1 cellular context compared by ENCODE assay signal in the genomic region with DNA sequence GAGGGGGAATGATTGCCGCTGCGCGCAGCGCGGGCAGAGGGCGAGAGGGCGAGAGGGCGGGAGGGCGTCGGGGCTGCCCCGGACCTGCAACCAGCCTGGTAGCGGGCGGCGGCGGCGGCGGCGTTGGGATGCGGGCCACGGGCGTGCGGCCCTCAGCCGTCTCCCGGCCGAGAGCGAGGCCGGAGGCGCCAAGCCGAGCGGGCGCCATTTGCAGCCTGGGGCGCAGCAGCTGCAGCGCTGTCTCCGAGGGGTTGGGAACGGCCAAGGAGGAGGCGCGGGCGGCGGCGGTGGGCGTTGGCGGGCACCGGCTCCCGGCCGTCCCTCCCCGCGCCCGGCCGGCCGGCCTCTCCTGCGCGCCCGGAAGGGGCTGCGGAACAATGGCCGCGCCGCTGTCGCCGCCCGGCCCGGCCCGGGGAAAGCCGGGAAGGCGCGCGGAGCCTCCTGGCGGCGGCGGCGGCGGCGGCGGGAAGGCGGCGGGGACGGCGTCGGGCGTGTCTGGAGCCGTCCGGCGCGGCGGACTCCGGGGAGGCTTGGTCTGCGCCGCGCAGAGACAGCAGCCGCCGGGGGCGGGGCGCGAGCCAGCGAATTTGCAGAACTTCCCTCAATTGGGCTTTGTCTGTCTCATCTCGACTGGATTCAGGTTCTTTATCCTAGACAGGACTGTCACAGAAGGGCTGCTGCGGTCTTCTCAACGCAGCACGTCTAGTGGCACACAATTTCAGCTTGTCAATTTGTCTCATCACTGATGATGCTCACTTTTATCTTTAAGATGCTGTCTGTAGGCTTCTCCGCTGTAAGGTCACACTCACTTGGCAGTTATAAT.
A peak's percentile ranks its signal among the peaks of the same experiment; 100 is the strongest.
TF ChIP-seq lines count a peak whose summit lies in the region.

No MANE protein-coding gene starts in this region.

TF ChIP-seq in K562, 482 proteins besides CTCF, POLR2A, EP300 and RAD21 (continued from another document and continues in another):
- TF ChIP-seq, protein P1, sequence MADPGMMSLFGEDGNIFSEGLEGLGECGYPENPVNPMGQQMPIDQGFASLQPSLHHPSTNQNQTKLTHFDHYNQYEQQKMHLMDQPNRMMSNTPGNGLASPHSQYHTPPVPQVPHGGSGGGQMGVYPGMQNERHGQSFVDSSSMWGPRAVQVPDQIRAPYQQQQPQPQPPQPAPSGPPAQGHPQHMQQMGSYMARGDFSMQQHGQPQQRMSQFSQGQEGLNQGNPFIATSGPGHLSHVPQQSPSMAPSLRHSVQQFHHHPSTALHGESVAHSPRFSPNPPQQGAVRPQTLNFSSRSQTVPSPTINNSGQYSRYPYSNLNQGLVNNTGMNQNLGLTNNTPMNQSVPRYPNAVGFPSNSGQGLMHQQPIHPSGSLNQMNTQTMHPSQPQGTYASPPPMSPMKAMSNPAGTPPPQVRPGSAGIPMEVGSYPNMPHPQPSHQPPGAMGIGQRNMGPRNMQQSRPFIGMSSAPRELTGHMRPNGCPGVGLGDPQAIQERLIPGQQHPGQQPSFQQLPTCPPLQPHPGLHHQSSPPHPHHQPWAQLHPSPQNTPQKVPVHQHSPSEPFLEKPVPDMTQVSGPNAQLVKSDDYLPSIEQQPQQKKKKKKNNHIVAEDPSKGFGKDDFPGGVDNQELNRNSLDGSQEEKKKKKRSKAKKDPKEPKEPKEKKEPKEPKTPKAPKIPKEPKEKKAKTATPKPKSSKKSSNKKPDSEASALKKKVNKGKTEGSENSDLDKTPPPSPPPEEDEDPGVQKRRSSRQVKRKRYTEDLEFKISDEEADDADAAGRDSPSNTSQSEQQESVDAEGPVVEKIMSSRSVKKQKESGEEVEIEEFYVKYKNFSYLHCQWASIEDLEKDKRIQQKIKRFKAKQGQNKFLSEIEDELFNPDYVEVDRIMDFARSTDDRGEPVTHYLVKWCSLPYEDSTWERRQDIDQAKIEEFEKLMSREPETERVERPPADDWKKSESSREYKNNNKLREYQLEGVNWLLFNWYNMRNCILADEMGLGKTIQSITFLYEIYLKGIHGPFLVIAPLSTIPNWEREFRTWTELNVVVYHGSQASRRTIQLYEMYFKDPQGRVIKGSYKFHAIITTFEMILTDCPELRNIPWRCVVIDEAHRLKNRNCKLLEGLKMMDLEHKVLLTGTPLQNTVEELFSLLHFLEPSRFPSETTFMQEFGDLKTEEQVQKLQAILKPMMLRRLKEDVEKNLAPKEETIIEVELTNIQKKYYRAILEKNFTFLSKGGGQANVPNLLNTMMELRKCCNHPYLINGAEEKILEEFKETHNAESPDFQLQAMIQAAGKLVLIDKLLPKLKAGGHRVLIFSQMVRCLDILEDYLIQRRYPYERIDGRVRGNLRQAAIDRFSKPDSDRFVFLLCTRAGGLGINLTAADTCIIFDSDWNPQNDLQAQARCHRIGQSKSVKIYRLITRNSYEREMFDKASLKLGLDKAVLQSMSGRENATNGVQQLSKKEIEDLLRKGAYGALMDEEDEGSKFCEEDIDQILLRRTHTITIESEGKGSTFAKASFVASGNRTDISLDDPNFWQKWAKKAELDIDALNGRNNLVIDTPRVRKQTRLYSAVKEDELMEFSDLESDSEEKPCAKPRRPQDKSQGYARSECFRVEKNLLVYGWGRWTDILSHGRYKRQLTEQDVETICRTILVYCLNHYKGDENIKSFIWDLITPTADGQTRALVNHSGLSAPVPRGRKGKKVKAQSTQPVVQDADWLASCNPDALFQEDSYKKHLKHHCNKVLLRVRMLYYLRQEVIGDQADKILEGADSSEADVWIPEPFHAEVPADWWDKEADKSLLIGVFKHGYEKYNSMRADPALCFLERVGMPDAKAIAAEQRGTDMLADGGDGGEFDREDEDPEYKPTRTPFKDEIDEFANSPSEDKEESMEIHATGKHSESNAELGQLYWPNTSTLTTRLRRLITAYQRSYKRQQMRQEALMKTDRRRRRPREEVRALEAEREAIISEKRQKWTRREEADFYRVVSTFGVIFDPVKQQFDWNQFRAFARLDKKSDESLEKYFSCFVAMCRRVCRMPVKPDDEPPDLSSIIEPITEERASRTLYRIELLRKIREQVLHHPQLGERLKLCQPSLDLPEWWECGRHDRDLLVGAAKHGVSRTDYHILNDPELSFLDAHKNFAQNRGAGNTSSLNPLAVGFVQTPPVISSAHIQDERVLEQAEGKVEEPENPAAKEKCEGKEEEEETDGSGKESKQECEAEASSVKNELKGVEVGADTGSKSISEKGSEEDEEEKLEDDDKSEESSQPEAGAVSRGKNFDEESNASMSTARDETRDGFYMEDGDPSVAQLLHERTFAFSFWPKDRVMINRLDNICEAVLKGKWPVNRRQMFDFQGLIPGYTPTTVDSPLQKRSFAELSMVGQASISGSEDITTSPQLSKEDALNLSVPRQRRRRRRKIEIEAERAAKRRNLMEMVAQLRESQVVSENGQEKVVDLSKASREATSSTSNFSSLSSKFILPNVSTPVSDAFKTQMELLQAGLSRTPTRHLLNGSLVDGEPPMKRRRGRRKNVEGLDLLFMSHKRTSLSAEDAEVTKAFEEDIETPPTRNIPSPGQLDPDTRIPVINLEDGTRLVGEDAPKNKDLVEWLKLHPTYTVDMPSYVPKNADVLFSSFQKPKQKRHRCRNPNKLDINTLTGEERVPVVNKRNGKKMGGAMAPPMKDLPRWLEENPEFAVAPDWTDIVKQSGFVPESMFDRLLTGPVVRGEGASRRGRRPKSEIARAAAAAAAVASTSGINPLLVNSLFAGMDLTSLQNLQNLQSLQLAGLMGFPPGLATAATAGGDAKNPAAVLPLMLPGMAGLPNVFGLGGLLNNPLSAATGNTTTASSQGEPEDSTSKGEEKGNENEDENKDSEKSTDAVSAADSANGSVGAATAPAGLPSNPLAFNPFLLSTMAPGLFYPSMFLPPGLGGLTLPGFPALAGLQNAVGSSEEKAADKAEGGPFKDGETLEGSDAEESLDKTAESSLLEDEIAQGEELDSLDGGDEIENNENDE (IDR thresholded peaks at IDR 0.05; ENCODE audit: low read depth, low read length): no peak
- TF ChIP-seq STAT5B (CRISPR knock-in tag; IDR thresholded peaks at IDR 0.05) (no peak), ZNF224 (CRISPR knock-in tag; IDR thresholded peaks at IDR 0.05) (no peak), ESRRA (IDR thresholded peaks at IDR 0.05; ENCODE audit: borderline replicate concordance, low read depth) (no peak), NR2F6 (CRISPR knock-in tag; IDR thresholded peaks at IDR 0.05) (peak; percentile 21; the same call in 1 of the 2 replicates), FOXM1 (IDR thresholded peaks at IDR 0.05; ENCODE audit: low read depth) (no peak), FOXM1 (CRISPR knock-in tag; IDR thresholded peaks at IDR 0.05; ENCODE audit: low read depth) (no peak), POLR2B (IDR thresholded peaks at IDR 0.05; ENCODE audit: low read depth, partially characterized antibody) (no peak), TEAD2 (tag; IDR thresholded peaks at IDR 0.05) (no peak)
- TF ChIP-seq, protein P2, sequence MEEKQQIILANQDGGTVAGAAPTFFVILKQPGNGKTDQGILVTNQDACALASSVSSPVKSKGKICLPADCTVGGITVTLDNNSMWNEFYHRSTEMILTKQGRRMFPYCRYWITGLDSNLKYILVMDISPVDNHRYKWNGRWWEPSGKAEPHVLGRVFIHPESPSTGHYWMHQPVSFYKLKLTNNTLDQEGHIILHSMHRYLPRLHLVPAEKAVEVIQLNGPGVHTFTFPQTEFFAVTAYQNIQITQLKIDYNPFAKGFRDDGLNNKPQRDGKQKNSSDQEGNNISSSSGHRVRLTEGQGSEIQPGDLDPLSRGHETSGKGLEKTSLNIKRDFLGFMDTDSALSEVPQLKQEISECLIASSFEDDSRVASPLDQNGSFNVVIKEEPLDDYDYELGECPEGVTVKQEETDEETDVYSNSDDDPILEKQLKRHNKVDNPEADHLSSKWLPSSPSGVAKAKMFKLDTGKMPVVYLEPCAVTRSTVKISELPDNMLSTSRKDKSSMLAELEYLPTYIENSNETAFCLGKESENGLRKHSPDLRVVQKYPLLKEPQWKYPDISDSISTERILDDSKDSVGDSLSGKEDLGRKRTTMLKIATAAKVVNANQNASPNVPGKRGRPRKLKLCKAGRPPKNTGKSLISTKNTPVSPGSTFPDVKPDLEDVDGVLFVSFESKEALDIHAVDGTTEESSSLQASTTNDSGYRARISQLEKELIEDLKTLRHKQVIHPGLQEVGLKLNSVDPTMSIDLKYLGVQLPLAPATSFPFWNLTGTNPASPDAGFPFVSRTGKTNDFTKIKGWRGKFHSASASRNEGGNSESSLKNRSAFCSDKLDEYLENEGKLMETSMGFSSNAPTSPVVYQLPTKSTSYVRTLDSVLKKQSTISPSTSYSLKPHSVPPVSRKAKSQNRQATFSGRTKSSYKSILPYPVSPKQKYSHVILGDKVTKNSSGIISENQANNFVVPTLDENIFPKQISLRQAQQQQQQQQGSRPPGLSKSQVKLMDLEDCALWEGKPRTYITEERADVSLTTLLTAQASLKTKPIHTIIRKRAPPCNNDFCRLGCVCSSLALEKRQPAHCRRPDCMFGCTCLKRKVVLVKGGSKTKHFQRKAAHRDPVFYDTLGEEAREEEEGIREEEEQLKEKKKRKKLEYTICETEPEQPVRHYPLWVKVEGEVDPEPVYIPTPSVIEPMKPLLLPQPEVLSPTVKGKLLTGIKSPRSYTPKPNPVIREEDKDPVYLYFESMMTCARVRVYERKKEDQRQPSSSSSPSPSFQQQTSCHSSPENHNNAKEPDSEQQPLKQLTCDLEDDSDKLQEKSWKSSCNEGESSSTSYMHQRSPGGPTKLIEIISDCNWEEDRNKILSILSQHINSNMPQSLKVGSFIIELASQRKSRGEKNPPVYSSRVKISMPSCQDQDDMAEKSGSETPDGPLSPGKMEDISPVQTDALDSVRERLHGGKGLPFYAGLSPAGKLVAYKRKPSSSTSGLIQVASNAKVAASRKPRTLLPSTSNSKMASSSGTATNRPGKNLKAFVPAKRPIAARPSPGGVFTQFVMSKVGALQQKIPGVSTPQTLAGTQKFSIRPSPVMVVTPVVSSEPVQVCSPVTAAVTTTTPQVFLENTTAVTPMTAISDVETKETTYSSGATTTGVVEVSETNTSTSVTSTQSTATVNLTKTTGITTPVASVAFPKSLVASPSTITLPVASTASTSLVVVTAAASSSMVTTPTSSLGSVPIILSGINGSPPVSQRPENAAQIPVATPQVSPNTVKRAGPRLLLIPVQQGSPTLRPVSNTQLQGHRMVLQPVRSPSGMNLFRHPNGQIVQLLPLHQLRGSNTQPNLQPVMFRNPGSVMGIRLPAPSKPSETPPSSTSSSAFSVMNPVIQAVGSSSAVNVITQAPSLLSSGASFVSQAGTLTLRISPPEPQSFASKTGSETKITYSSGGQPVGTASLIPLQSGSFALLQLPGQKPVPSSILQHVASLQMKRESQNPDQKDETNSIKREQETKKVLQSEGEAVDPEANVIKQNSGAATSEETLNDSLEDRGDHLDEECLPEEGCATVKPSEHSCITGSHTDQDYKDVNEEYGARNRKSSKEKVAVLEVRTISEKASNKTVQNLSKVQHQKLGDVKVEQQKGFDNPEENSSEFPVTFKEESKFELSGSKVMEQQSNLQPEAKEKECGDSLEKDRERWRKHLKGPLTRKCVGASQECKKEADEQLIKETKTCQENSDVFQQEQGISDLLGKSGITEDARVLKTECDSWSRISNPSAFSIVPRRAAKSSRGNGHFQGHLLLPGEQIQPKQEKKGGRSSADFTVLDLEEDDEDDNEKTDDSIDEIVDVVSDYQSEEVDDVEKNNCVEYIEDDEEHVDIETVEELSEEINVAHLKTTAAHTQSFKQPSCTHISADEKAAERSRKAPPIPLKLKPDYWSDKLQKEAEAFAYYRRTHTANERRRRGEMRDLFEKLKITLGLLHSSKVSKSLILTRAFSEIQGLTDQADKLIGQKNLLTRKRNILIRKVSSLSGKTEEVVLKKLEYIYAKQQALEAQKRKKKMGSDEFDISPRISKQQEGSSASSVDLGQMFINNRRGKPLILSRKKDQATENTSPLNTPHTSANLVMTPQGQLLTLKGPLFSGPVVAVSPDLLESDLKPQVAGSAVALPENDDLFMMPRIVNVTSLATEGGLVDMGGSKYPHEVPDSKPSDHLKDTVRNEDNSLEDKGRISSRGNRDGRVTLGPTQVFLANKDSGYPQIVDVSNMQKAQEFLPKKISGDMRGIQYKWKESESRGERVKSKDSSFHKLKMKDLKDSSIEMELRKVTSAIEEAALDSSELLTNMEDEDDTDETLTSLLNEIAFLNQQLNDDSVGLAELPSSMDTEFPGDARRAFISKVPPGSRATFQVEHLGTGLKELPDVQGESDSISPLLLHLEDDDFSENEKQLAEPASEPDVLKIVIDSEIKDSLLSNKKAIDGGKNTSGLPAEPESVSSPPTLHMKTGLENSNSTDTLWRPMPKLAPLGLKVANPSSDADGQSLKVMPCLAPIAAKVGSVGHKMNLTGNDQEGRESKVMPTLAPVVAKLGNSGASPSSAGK (IDR thresholded peaks at IDR 0.05): no peak
- TF ChIP-seq, protein P3, sequence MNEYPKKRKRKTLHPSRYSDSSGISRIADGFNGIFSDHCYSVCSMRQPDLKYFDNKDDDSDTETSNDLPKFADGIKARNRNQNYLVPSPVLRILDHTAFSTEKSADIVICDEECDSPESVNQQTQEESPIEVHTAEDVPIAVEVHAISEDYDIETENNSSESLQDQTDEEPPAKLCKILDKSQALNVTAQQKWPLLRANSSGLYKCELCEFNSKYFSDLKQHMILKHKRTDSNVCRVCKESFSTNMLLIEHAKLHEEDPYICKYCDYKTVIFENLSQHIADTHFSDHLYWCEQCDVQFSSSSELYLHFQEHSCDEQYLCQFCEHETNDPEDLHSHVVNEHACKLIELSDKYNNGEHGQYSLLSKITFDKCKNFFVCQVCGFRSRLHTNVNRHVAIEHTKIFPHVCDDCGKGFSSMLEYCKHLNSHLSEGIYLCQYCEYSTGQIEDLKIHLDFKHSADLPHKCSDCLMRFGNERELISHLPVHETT (CRISPR knock-in tag; conservative IDR thresholded peaks at IDR 0.05 in 1 of 2, IDR thresholded peaks at IDR 0.05 in 1 of 2): peak in 1 of 2 experiments; percentile 100; a peak in 2 of 4 replicates
- TF ChIP-seq, protein P4, sequence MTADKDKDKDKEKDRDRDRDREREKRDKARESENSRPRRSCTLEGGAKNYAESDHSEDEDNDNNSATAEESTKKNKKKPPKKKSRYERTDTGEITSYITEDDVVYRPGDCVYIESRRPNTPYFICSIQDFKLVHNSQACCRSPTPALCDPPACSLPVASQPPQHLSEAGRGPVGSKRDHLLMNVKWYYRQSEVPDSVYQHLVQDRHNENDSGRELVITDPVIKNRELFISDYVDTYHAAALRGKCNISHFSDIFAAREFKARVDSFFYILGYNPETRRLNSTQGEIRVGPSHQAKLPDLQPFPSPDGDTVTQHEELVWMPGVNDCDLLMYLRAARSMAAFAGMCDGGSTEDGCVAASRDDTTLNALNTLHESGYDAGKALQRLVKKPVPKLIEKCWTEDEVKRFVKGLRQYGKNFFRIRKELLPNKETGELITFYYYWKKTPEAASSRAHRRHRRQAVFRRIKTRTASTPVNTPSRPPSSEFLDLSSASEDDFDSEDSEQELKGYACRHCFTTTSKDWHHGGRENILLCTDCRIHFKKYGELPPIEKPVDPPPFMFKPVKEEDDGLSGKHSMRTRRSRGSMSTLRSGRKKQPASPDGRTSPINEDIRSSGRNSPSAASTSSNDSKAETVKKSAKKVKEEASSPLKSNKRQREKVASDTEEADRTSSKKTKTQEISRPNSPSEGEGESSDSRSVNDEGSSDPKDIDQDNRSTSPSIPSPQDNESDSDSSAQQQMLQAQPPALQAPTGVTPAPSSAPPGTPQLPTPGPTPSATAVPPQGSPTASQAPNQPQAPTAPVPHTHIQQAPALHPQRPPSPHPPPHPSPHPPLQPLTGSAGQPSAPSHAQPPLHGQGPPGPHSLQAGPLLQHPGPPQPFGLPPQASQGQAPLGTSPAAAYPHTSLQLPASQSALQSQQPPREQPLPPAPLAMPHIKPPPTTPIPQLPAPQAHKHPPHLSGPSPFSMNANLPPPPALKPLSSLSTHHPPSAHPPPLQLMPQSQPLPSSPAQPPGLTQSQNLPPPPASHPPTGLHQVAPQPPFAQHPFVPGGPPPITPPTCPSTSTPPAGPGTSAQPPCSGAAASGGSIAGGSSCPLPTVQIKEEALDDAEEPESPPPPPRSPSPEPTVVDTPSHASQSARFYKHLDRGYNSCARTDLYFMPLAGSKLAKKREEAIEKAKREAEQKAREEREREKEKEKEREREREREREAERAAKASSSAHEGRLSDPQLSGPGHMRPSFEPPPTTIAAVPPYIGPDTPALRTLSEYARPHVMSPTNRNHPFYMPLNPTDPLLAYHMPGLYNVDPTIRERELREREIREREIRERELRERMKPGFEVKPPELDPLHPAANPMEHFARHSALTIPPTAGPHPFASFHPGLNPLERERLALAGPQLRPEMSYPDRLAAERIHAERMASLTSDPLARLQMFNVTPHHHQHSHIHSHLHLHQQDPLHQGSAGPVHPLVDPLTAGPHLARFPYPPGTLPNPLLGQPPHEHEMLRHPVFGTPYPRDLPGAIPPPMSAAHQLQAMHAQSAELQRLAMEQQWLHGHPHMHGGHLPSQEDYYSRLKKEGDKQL (CRISPR knock-in tag; IDR thresholded peaks at IDR 0.05; ENCODE audit: borderline replicate concordance): no peak
